Comparison of ENCODE assay signal across 8 cellular contexts in the genomic region with DNA sequence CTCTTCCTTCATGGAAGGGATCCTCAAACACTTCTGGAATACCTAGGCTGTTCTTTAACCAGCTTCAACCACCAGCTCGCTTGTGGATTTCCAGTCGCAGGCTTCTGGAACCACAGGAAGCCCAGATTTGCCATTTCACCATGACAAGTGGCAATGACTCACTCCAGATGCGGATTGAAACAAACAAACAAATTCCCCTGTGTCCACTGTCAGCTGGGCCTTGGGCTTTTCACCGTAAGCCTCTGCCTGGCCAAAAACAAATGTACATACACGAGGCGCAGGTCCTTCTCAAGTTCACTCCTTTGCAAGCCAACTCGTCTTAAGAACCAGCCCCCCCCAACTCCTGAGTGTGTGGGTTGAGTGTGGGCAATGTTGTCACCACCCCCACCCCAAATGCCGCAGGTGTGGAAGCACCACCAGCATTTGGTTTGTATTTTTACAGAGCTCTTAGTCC. TPM values are rescaled to one million over a fixed set of nuclear protein-coding genes. Genes with fewer than 3 reads are reported as not detected.
DNase-seq lines count a peak whose midpoint lies in the region; ATAC-seq and TF ChIP-seq lines count a peak whose summit lies in the region.

No MANE protein-coding gene starts in this region.

- ATAC-seq in psoas muscle (peak; percentile 8 to 26 (median 22)), HG03571 (IDR thresholded peaks at IDR 0.05; ENCODE audit: unreplicated experiment) (no peak), GM21360 (IDR thresholded peaks at IDR 0.05; ENCODE audit: unreplicated experiment) (no peak)

- H2AFZ ChIP-seq in SU-DHL-6 (ENCODE audit: low read depth, low read length, severe bottlenecking) (no peak overlapping the region), fibroblast of lung (ENCODE audit: low read length) (no peak overlapping the region)

- H3K79me2 ChIP-seq in SU-DHL-6 (ENCODE audit: insufficient read depth, low read length) = peaks cover 99% of the 10 kb centered on the region
- peaks cover 57% of the 10 kb centered on the region for H3K79me2 ChIP-seq in fibroblast of lung (ENCODE audit: control insufficient read depth, insufficient read depth, low read length)

- H3K36me3 ChIP-seq in SU-DHL-6 (ENCODE audit: low read length) (peaks cover 47% of the 10 kb centered on the region), fibroblast of lung (ENCODE audit: control insufficient read depth, insufficient read depth, low read length) (peaks cover 7% of the 10 kb centered on the region), psoas muscle (ENCODE audit: insufficient read depth in 1 of 2, low read depth in 1 of 2) (peaks cover 0 to 40% of the 10 kb centered on the region in 2 donors)

- peak overlapping the region; percentile 99 for H3K9ac ChIP-seq in SU-DHL-6 (ENCODE audit: low read length)
- no peak overlapping the region for H3K9ac ChIP-seq in fibroblast of lung (ENCODE audit: insufficient read depth, low read length)

- peaks cover 25% of the 10 kb centered on the region for H3K4me1 ChIP-seq in fibroblast of lung (ENCODE audit: control insufficient read depth, extremely low read depth, insufficient read depth, low read length)
- peaks cover 47% of the 10 kb centered on the region for H3K4me1 ChIP-seq in psoas muscle

- H3K27me3 ChIP-seq in SU-DHL-6 (ENCODE audit: low read length) (no peaks in the 10 kb centered on the region), fibroblast of lung (ENCODE audit: control insufficient read depth, insufficient read depth, low read length) (no peaks in the 10 kb centered on the region), psoas muscle (ENCODE audit: insufficient read depth in 3 of 3, low read length in 2 of 3) (no peaks in the 10 kb centered on the region)

- peak overlapping the region; percentile 16 for H3K4me3 ChIP-seq in SU-DHL-6 (ENCODE audit: insufficient read depth, low read length, poor library complexity, severe bottlenecking)
- peak overlapping the region in 2 of 4 experiments; percentile 79 to 95 for H3K4me3 ChIP-seq in fibroblast of lung (replicated peaks in 1 of 4; ENCODE audit: control extremely low read depth in 1 of 4, insufficient read depth in 1 of 4, low read depth in 3 of 4, low read length in 4 of 4)
- peak overlapping the region; percentile 93 for H3K4me3 ChIP-seq in psoas muscle

- peak overlapping the region; percentile 92 for H3K27ac ChIP-seq in SU-DHL-6 (ENCODE audit: low read depth, low read length)
- peak overlapping the region; percentile 43 for H3K27ac ChIP-seq in fibroblast of lung (ENCODE audit: insufficient read depth, low read length)
- H3K27ac ChIP-seq in psoas muscle = peak overlapping the region; percentile 100

- H3K9me3 ChIP-seq in SU-DHL-6 (ENCODE audit: insufficient read depth, low read length) (no peaks in the 10 kb centered on the region), fibroblast of lung (ENCODE audit: control insufficient read depth, insufficient read depth, low read depth, low read length) (no peaks in the 10 kb centered on the region), psoas muscle (no peaks in the 10 kb centered on the region)

- intact Hi-C loops in psoas muscle (cut with DNase I) = loop anchor here in 1 of 2 donors (10.0 kb wide), 1 partner anchor 1408 kb away; no protein-coding TSS in a partner anchor

- TF ChIP-seq CTCF in SU-DHL-6 (IDR thresholded peaks at IDR 0.05; ENCODE audit: insufficient read depth, low read length, poor library complexity, severe bottlenecking) (no peak), fibroblast of lung (conservative IDR thresholded peaks at IDR 0.05 in 1 of 2, IDR thresholded peaks at IDR 0.05 in 1 of 2; ENCODE audit: low read depth in 1 of 2, low read length in 2 of 2) (no peak), psoas muscle (IDR thresholded peaks at IDR 0.05) (no peak)

- no peaks in the 10 kb centered on the region for H3K9me2 ChIP-seq in SU-DHL-6 (replicated peaks; ENCODE audit: insufficient read depth, low read length)

- peaks cover 34% of the 10 kb centered on the region for H4K20me1 ChIP-seq in SU-DHL-6 (ENCODE audit: low read depth, low read length)
- H4K20me1 ChIP-seq in fibroblast of lung (ENCODE audit: control insufficient read depth, extremely low read depth, insufficient read depth, low read length) = peaks cover 4% of the 10 kb centered on the region

- H3K4me2 ChIP-seq in SU-DHL-6 (ENCODE audit: low read depth, low read length, poor library complexity, severe bottlenecking) (peak overlapping the region; percentile 97), fibroblast of lung (ENCODE audit: extremely low read depth, insufficient read depth, low read length) (peak overlapping the region; percentile 100)

- 18 to 31% (median 20%) methylated on average over 8 of the region's 8 CpGs for WGBS in psoas muscle, 3 donors

- H3F3A ChIP-seq in SU-DHL-6 (ENCODE audit: insufficient read depth) = peaks cover 93% of the 10 kb centered on the region

- DNase-seq in EL (peak; percentile 60), fibroblast of lung (ENCODE audit: low read depth in 2 of 2) (peak; percentile 71 to 79), psoas muscle (peak; percentile 32 to 70), NCI-H82 treated with DMSO at 0.1 percent for 48 hours (lab: John Stamatoyannopoulos, UW; ENCODE audit: unreplicated experiment) (no peak), HuH-7 (ENCODE audit: low spot score) (no peak)

RNA-seq across cellular contexts. Expression of gene BCL6, which starts 8.8 kb away (rescaled TPM):
- total RNA-seq in fibroblast of lung (32.6 and 46.6 TPM in 2 replicates), psoas muscle (100 to 1,000 TPM; 235 to 524 (median 312) TPM)
- polyA plus RNA-seq in fibroblast of lung (7.5 and 12.7 TPM in 2 replicates), psoas muscle (100 to 1,000 TPM in 2 of 3 donors, 10 to 100 TPM in 1; 43.2 to 276 (median 172) TPM)
- 27.7 and 33.0 TPM in 2 replicates for polyA plus RNA-seq in fibroblast of lung (2012)
- polyA minus RNA-seq in fibroblast of lung (ENCODE audit: low replicate concordance) = 51.8 and 79.4 TPM in 2 replicates

RNA-seq across cellular contexts. Expression of gene RTP2, which starts 34.1 kb away (rescaled TPM):
- not detected in 2 replicates for total RNA-seq in fibroblast of lung
- not detected in 2 replicates for polyA plus RNA-seq in fibroblast of lung
- not detected in 2 replicates for polyA plus RNA-seq in fibroblast of lung (2012)
- 1.3 TPM in 1 of 2 replicates, not detected in the other for polyA minus RNA-seq in fibroblast of lung (ENCODE audit: low replicate concordance)
- 1 to 10 TPM in 1 of 4 donors, under 1 TPM in 2, not detected in 1; 0.21 to 4.0 (median 0.32) TPM for total RNA-seq in psoas muscle
- polyA plus RNA-seq in psoas muscle = under 1 TPM in 2 of 3 donors, not detected in 1; 0.08 to 0.66 TPM

Comparison
In these comparisons a context has a peak if more than half of its experiments do, and no peak if none do; other contexts are left out.
1. DNase-seq: peak in EL (single experiment), fibroblast of lung (2 of 2) and psoas muscle (2 of 2); none in NCI-H82 treated with DMSO at 0.1 percent for 48 hours (single experiment) and HuH-7 (single experiment).
2. H3K27ac ChIP-seq: peak in every context shown above with its lines; median percentile 100 in psoas muscle; 92 in SU-DHL-6; 43 in fibroblast of lung.
3. ATAC-seq: peak in psoas muscle (4 of 4); none in HG03571 (single experiment) and GM21360 (single experiment).